In genomic region chr14:54535126-54535525, GRCh38 we compare ENCODE assay signal across 22 cellular contexts. TPM values are rescaled to one million over a fixed set of nuclear protein-coding genes. Genes with fewer than 3 reads are reported as not detected.
"Had no signal": no experiment of that assay in that cellular context is flagged by ENCODE, and none has a peak within 500 bp of the region (broad histone marks: within the 10 kb centered on the region; RNA-seq: fewer than 3 reads in every experiment).

No MANE protein-coding gene starts in this region.

- H3K9me3 Mint-ChIP-seq: activated CD4-positive, alpha-beta T cell treated with anti-CD3 and anti-CD28 coated beads, Interleukin-2, amount 10 ng/mL, durations not matched to agents 7 days and 5 days; activated naive CD4-positive, alpha-beta T cell treated with anti-CD3 and anti-CD28 coated beads, Interleukin-2, amount 10 ng/mL, durations not matched to agents 7 days and 5 days; immature natural killer cell; T-helper 2 cell treated with Interferon-gamma antibody and Interleukin-4, amounts not matched to agents 5 μg/mL and 100 μg/mL, for 36 hours had no signal

- H3K27ac Mint-ChIP-seq: activated CD4-positive, alpha-beta T cell treated with anti-CD3 and anti-CD28 coated beads, Interleukin-2, amount 10 ng/mL, durations not matched to agents 7 days and 5 days; activated CD8-positive, alpha-beta T cell treated with anti-CD3 and anti-CD28 coated beads, Interleukin-2, amount 10 ng/mL, durations not matched to agents 7 days and 5 days; activated naive CD4-positive, alpha-beta T cell treated with anti-CD3 and anti-CD28 coated beads, Interleukin-2, amount 10 ng/mL, durations not matched to agents 7 days and 5 days; immature natural killer cell; progenitor cell of endocrine pancreas; T-helper 2 cell treated with Interferon-gamma antibody and Interleukin-4, amounts not matched to agents 5 μg/mL and 100 μg/mL, for 36 hours had no signal

- H3K27ac ChIP-seq: cardiac muscle cell, epithelial cell of prostate, left ventricle myocardium inferior, right atrium auricular region, thoracic aorta, upper lobe of right lung had no signal

- H3K27me3 Mint-ChIP-seq: activated CD4-positive, alpha-beta T cell treated with anti-CD3 and anti-CD28 coated beads, Interleukin-2, amount 10 ng/mL, durations not matched to agents 7 days and 5 days; activated naive CD4-positive, alpha-beta T cell treated with anti-CD3 and anti-CD28 coated beads, Interleukin-2, amount 10 ng/mL, durations not matched to agents 7 days and 5 days; progenitor cell of endocrine pancreas had no signal

- ATAC-seq: activated CD8-positive, alpha-beta T cell treated with anti-CD3 and anti-CD28 coated beads, Interleukin-2, amount 10 ng/mL, durations not matched to agents 7 days and 5 days; upper lobe of right lung had no signal

- DNase-seq: activated CD4-positive, alpha-beta T cell treated with anti-CD3 and anti-CD28 coated beads, Interleukin-2, amount 10 ng/mL, durations not matched to agents 7 days and 5 days; activated CD8-positive, alpha-beta memory T cell treated with anti-CD3 and anti-CD28 coated beads, Interleukin-2, amount 50 U/mL, for 4 hours; activated CD8-positive, alpha-beta T cell treated with anti-CD3 and anti-CD28 coated beads, Interleukin-2, amount 10 ng/mL, durations not matched to agents 7 days and 5 days; activated effector memory CD4-positive, alpha-beta T cell treated with Interleukin-2 at 50 U/mL for 16 hours; activated naive CD4-positive, alpha-beta T cell treated with anti-CD3 and anti-CD28 coated beads, Interleukin-2, amount 10 ng/mL, durations not matched to agents 7 days and 5 days; activated T-cell treated with anti-CD3 and anti-CD28 coated beads, Interleukin-2, amount 50 U/mL, for 48 hours; immature natural killer cell; kidney glomerular epithelial cell; left ventricle myocardium inferior; mammary epithelial cell; nephron progenitor cell; occipital lobe; stimulated activated CD4-positive, alpha-beta T cell treated with anti-CD3 and anti-CD28 coated beads, Interleukin-15, amount 100 ng/mL, for 24 hours; stimulated activated CD4-positive, alpha-beta T cell treated with anti-CD3 and anti-CD28 coated beads, Interleukin-2, amount 100 ng/mL, for 48 hours; upper lobe of right lung had no signal

- H3K4me3 ChIP-seq: cardiac muscle cell, left ventricle myocardium inferior, right atrium auricular region, skin epidermis, thoracic aorta, upper lobe of right lung had no signal

- H3K9me3 ChIP-seq: left ventricle myocardium inferior, right atrium auricular region, thoracic aorta, upper lobe of right lung had no signal

- H3K4me3 Mint-ChIP-seq: activated CD4-positive, alpha-beta T cell treated with anti-CD3 and anti-CD28 coated beads, Interleukin-2, amount 10 ng/mL, durations not matched to agents 7 days and 5 days; activated CD8-positive, alpha-beta T cell treated with anti-CD3 and anti-CD28 coated beads, Interleukin-2, amount 10 ng/mL, durations not matched to agents 7 days and 5 days; activated naive CD4-positive, alpha-beta T cell treated with anti-CD3 and anti-CD28 coated beads, Interleukin-2, amount 10 ng/mL, durations not matched to agents 7 days and 5 days; immature natural killer cell; nephron progenitor cell; T-helper 2 cell treated with Interferon-gamma antibody and Interleukin-4, amounts not matched to agents 5 μg/mL and 100 μg/mL, for 36 hours had no signal

- H3K4me1 Mint-ChIP-seq: immature natural killer cell had no signal

- H3K4me1 ChIP-seq: upper lobe of right lung had no signal

- H3K27me3 ChIP-seq: cardiac muscle cell, right atrium auricular region, upper lobe of right lung had no signal

RNA-seq across cellular contexts. Expression of gene SAMD4A, which starts 31.8 kb away (rescaled TPM):
- polyA plus RNA-seq: immature natural killer cell had no signal
